ENCODE assay signal across 14 cellular contexts in the genomic region with DNA sequence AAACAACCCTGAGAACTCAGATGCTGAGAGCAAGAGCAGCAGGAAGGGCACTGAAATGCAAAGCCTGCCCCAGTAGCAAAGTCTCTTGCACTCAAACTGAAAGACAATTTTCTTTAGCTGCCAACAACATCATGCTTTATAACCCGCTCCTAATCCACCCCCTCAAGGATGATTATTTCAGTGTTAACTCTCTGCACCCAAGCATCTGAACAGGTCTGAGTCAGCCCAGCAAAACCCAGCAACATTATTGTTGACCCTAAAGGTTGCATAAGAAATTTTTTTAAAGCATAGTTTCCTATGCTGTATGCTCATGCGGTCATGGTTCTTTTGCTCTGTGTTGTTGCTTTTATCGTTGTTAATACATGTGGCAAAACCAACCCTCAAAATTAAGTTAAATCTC.
DNase-seq lines count a peak whose midpoint lies in the region; TF ChIP-seq lines count a peak whose summit lies in the region.
"Had no signal": no experiment of that assay in that cellular context is flagged by ENCODE, and none has a peak within 500 bp of the region (broad histone marks: within the 10 kb centered on the region; RNA-seq: fewer than 3 reads in every experiment).

No MANE protein-coding gene starts in this region.

- TF ChIP-seq CTCF in brain (conservative IDR thresholded peaks at IDR 0.05) = no peak
- no peak for TF ChIP-seq CTCF in progenitor cell of endocrine pancreas (IDR thresholded peaks at IDR 0.05; ENCODE audit: unreplicated experiment)
- no peak for TF ChIP-seq CTCF in thyroid gland (IDR thresholded peaks at IDR 0.05)

- H3K36me3 Mint-ChIP-seq in brain (peaks cover 3% of the 10 kb centered on the region), progenitor cell of endocrine pancreas (ENCODE audit: insufficient read depth) (no peaks in the 10 kb centered on the region)
- no peaks in the 10 kb centered on the region for H3K36me3 Mint-ChIP-seq in activated T-cell treated with anti-CD3 and anti-CD28 coated beads, Interleukin-2, amount 50 U/mL, for 24 hours (ENCODE audit: low read depth)
- H3K36me3 Mint-ChIP-seq: stimulated activated memory B cell treated with anti-CD40 and anti-IgM and Interleukin-4, amounts not matched to agents 10 μg/mL and 1 μg/mL and 100 μg/mL, for 72 hours had no signal

- no peaks in the 10 kb centered on the region for H3K9me3 ChIP-seq in thyroid gland
- H3K9me3 ChIP-seq: vagina had no signal

- no peaks in the 10 kb centered on the region for H3K36me3 ChIP-seq in thyroid gland
- H3K36me3 ChIP-seq: esophagus squamous epithelium, vagina had no signal

- WGBS in thyroid gland, 2 donors = 63 to 67% methylated on average over 3 of the region's 3 CpGs

- H3K4me1 ChIP-seq in thyroid gland = peaks cover 8 to 24% of the 10 kb centered on the region in 2 donors

- H3K27me3 ChIP-seq in thyroid gland = no peaks in the 10 kb centered on the region
- H3K27me3 ChIP-seq: esophagus squamous epithelium, vagina had no signal

- H3K4me3 Mint-ChIP-seq in brain (no peak overlapping the region), progenitor cell of endocrine pancreas (ENCODE audit: low read depth) (no peak overlapping the region)
- no peak overlapping the region for H3K4me3 Mint-ChIP-seq in activated T-cell treated with anti-CD3 and anti-CD28 coated beads, Interleukin-2, amount 50 U/mL, for 24 hours
- H3K4me3 Mint-ChIP-seq: stimulated activated memory B cell treated with anti-CD40 and anti-IgM and Interleukin-4, amounts not matched to agents 10 μg/mL and 1 μg/mL and 100 μg/mL, for 72 hours had no signal

- H3K9me3 Mint-ChIP-seq in brain = peaks cover 13 to 25% (median 23%) of the 10 kb centered on the region in 5 experiments
- peaks cover 9% of the 10 kb centered on the region for H3K9me3 Mint-ChIP-seq in progenitor cell of endocrine pancreas (ENCODE audit: low read depth)
- no peaks in the 10 kb centered on the region for H3K9me3 Mint-ChIP-seq in activated T-cell treated with anti-CD3 and anti-CD28 coated beads, Interleukin-2, amount 50 U/mL, for 24 hours
- H3K9me3 Mint-ChIP-seq: stimulated activated memory B cell treated with anti-CD40 and anti-IgM and Interleukin-4, amounts not matched to agents 10 μg/mL and 1 μg/mL and 100 μg/mL, for 72 hours had no signal

- intact Hi-C loops in thyroid gland (cut with DNase I) = no loop called here

- DNase-seq in HS-5 (ENCODE audit: low read depth) = peak; percentile 68
- DNase-seq in glomerular visceral epithelial cell (ENCODE audit: extremely low spot score) = peak; percentile 73
- DNase-seq in skeletal muscle cell (ENCODE audit: low read depth) = peak; percentile 90
- DNase-seq in progenitor cell of endocrine pancreas (ENCODE audit: low spot score, unreplicated experiment) = no peak
- no peak for DNase-seq in activated T-cell treated with anti-CD3 and anti-CD28 coated beads, Interleukin-2, amount 50 U/mL, for 24 hours
- DNase-seq in GDM1 (lab: John Stamatoyannopoulos, UW) = no peak
- DNase-seq in thyroid gland = no peak
- DNase-seq: activated effector memory CD4-positive, alpha-beta T cell treated with anti-CD3 and anti-CD28 coated beads, Interleukin-2, amount 50 U/mL, for 16 hours; esophagus squamous epithelium; NCI-H1930; stimulated activated CD4-positive, alpha-beta T cell treated with anti-CD3 and anti-CD28 coated beads, Interleukin-4, amount 100 ng/mL, for 4 hours had no signal

- H3K27ac Mint-ChIP-seq in brain = peak overlapping the region in 3 of 5 experiments; percentile 25 to 76 (median 71)
- no peak overlapping the region for H3K27ac Mint-ChIP-seq in progenitor cell of endocrine pancreas
- H3K27ac Mint-ChIP-seq in activated T-cell treated with anti-CD3 and anti-CD28 coated beads, Interleukin-2, amount 50 U/mL, for 24 hours = no peak overlapping the region
- H3K27ac Mint-ChIP-seq: stimulated activated memory B cell treated with anti-CD40 and anti-IgM and Interleukin-4, amounts not matched to agents 10 μg/mL and 1 μg/mL and 100 μg/mL, for 72 hours had no signal

- H3K27me3 Mint-ChIP-seq in brain (no peaks in the 10 kb centered on the region), progenitor cell of endocrine pancreas (no peaks in the 10 kb centered on the region)
- H3K27me3 Mint-ChIP-seq in activated T-cell treated with anti-CD3 and anti-CD28 coated beads, Interleukin-2, amount 50 U/mL, for 24 hours = no peaks in the 10 kb centered on the region
- H3K27me3 Mint-ChIP-seq: stimulated activated memory B cell treated with anti-CD40 and anti-IgM and Interleukin-4, amounts not matched to agents 10 μg/mL and 1 μg/mL and 100 μg/mL, for 72 hours had no signal

- TF ChIP-seq POLR2A in thyroid gland (IDR thresholded peaks at IDR 0.05) = no peak

- H3K4me3 ChIP-seq in skeletal muscle cell (ENCODE audit: low read depth, low read length) = no peak overlapping the region
- no peak overlapping the region for H3K4me3 ChIP-seq in thyroid gland (replicated peaks in 1 of 3)
- H3K4me3 ChIP-seq: esophagus squamous epithelium, vagina had no signal

- H3K27ac ChIP-seq in thyroid gland = no peak overlapping the region
- H3K27ac ChIP-seq: vagina had no signal

- peaks cover 54% of the 10 kb centered on the region for H3K4me1 Mint-ChIP-seq in brain
- H3K4me1 Mint-ChIP-seq in progenitor cell of endocrine pancreas (ENCODE audit: low read depth) = peaks cover 6% of the 10 kb centered on the region
- H3K4me1 Mint-ChIP-seq in activated T-cell treated with anti-CD3 and anti-CD28 coated beads, Interleukin-2, amount 50 U/mL, for 24 hours (ENCODE audit: low read depth) = no peaks in the 10 kb centered on the region
- H3K4me1 Mint-ChIP-seq: stimulated activated memory B cell treated with anti-CD40 and anti-IgM and Interleukin-4, amounts not matched to agents 10 μg/mL and 1 μg/mL and 100 μg/mL, for 72 hours had no signal

Comparison
In these comparisons a context has a peak if more than half of its experiments do, and no peak if none do; other contexts are left out.
1. DNase-seq: peak in HS-5 (single experiment), glomerular visceral epithelial cell (single experiment) and skeletal muscle cell (single experiment); none in progenitor cell of endocrine pancreas (single experiment), activated T-cell treated with anti-CD3 and anti-CD28 coated beads, Interleukin-2, amount 50 U/mL, for 24 hours (single experiment), GDM1 (single experiment) and thyroid gland (0 of 2).
2. H3K27ac Mint-ChIP-seq: peak in brain (3 of 5); none in progenitor cell of endocrine pancreas (single experiment) and activated T-cell treated with anti-CD3 and anti-CD28 coated beads, Interleukin-2, amount 50 U/mL, for 24 hours (single experiment).